1 cellular context compared by ENCODE assay signal in the genomic region with DNA sequence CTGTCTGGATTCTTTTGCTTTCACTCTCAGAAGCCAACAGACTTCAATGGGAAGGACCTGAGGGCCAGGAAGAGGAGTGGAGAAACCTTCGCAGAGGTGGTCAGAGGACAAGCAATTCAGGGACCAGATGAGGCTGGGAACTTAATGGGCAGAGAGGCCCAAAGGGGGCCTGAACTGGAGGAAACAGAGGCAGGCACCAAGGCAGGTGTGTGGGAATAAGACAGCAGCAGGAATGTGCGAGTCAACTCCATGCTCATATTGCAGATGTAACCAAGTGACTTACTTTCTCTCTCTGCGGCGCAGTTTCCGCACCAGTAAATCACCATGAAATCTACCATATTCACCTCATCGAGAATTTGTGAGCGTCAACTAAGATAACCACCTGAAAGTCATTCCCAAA.
TF ChIP-seq lines count a peak whose summit lies in the region.

No MANE protein-coding gene starts in this region.

TF ChIP-seq in IMR-90, 13 proteins besides CTCF, POLR2A, EP300 and RAD21:
- TF ChIP-seq RCOR1 (IDR thresholded peaks at IDR 0.05; ENCODE audit: insufficient replicate concordance, low read length) (no peak), MAFK (IDR thresholded peaks at IDR 0.05; ENCODE audit: low read depth, low read length) (no peak), SMC3 (IDR thresholded peaks at IDR 0.05; ENCODE audit: low read depth, low read length) (no peak), MXI1 (IDR thresholded peaks at IDR 0.05; ENCODE audit: borderline replicate concordance, low read depth, low read length) (no peak), MAZ (IDR thresholded peaks at IDR 0.05; ENCODE audit: borderline replicate concordance, low read depth, low read length) (no peak), BHLHE40 (IDR thresholded peaks at IDR 0.05; ENCODE audit: low read depth, low read length) (no peak), CHD1 (IDR thresholded peaks at IDR 0.05; ENCODE audit: low read depth, low read length) (no peak), FOS (IDR thresholded peaks at IDR 0.05; ENCODE audit: low read depth, low read length) (no peak), CEBPB (IDR thresholded peaks at IDR 0.05; ENCODE audit: low read depth, low read length) (no peak), NFE2L2 (IDR thresholded peaks at IDR 0.05; ENCODE audit: low read depth, low read length) (no peak), RFX5 (IDR thresholded peaks at IDR 0.05; ENCODE audit: low read depth, low read length) (no peak)
- TF ChIP-seq, protein P1, sequence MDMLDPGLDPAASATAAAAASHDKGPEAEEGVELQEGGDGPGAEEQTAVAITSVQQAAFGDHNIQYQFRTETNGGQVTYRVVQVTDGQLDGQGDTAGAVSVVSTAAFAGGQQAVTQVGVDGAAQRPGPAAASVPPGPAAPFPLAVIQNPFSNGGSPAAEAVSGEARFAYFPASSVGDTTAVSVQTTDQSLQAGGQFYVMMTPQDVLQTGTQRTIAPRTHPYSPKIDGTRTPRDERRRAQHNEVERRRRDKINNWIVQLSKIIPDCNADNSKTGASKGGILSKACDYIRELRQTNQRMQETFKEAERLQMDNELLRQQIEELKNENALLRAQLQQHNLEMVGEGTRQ (IDR thresholded peaks at IDR 0.05; ENCODE audit: low read depth, low read length) = no peak
- TF ChIP-seq, protein P2, sequence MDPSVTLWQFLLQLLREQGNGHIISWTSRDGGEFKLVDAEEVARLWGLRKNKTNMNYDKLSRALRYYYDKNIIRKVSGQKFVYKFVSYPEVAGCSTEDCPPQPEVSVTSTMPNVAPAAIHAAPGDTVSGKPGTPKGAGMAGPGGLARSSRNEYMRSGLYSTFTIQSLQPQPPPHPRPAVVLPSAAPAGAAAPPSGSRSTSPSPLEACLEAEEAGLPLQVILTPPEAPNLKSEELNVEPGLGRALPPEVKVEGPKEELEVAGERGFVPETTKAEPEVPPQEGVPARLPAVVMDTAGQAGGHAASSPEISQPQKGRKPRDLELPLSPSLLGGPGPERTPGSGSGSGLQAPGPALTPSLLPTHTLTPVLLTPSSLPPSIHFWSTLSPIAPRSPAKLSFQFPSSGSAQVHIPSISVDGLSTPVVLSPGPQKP (IDR thresholded peaks at IDR 0.05; ENCODE audit: borderline replicate concordance, low read depth, low read length) = no peak
